In the genomic region with DNA sequence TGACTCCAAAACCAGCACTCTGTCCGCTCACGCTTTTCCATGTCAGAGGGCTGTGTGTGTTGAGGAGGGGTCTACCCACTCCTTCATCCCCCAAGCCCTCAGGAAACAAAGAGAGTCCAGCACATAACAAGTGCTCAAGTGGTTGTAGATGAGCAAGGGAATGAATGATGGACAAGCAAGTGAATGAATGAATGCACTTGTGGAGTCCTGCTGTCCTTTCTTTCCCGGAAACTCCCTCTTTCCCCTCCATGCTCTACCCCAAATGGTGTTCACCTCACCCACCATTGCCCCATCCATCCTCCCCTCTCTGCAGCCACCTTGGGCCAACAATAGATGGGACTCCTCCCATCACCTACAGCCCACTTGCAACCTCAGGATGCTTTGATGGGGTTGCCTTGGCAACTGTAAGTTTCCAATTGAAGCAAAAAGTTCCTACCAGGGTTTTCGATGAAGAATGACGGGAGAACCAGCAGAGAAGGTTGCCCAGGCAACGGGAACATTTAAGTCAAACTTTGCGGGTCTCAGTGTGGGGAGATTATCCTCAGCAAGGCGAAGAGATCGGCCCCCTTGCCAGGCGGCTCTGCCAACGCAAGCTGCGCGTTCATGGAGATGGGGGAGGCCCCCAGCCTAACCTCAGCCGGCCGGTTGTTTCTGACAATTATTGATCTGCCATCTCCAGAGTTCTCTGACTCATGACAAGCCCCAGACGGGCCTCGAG, we compare ENCODE assay signal across 12 cellular contexts.
"Had no signal": no experiment of that assay in that cellular context is flagged by ENCODE, and none has a peak within 500 bp of the region (broad histone marks: within the 10 kb centered on the region; RNA-seq: fewer than 3 reads in every experiment).

No MANE protein-coding gene starts in this region.

- FAIRE-seq: astrocyte, colon had no signal

- H3K27me3 Mint-ChIP-seq: natural killer cell treated with Interleukin-12 subunit alpha and Interleukin-12 subunit beta and Interleukin-15 and Interleukin-18, amount 100 ng/mL, for 72 hours had no signal

- ATAC-seq: esophagus mucosa, left ventricle myocardium superior had no signal

- H3K27ac Mint-ChIP-seq: natural killer cell treated with Interleukin-12 subunit alpha and Interleukin-12 subunit beta and Interleukin-15 and Interleukin-18, amount 100 ng/mL, for 72 hours had no signal

- H3K27me3 ChIP-seq: ovary, uterus had no signal

- H3K4me3 ChIP-seq: ovary, uterus had no signal

- H3K36me3 ChIP-seq: ovary, uterus had no signal

- H3K36me3 Mint-ChIP-seq: natural killer cell treated with Interleukin-12 subunit alpha and Interleukin-12 subunit beta and Interleukin-15 and Interleukin-18, amount 100 ng/mL, for 72 hours had no signal

- H3K27ac ChIP-seq: ovary, uterus had no signal

- DNase-seq: activated CD8-positive, alpha-beta memory T cell treated with anti-CD3 and anti-CD28 coated beads, Interleukin-2, amount 50 U/mL, for 48 hours; activated naive CD4-positive, alpha-beta T cell; left ventricle myocardium superior; mesenchymal stem cell; ovary; stimulated activated CD4-positive, alpha-beta T cell treated with anti-CD3 and anti-CD28 coated beads, Interleukin-1b, Interleukin-23, amount 100 ng/mL, for 48 hours; T1000; uterus had no signal

- H3K4me3 Mint-ChIP-seq: natural killer cell treated with Interleukin-12 subunit alpha and Interleukin-12 subunit beta and Interleukin-15 and Interleukin-18, amount 100 ng/mL, for 72 hours had no signal

- H3K9me3 Mint-ChIP-seq: natural killer cell treated with Interleukin-12 subunit alpha and Interleukin-12 subunit beta and Interleukin-15 and Interleukin-18, amount 100 ng/mL, for 72 hours had no signal

- H3K9me3 ChIP-seq: ovary, uterus had no signal
